38 cellular contexts compared by ENCODE assay signal in the genomic region with DNA sequence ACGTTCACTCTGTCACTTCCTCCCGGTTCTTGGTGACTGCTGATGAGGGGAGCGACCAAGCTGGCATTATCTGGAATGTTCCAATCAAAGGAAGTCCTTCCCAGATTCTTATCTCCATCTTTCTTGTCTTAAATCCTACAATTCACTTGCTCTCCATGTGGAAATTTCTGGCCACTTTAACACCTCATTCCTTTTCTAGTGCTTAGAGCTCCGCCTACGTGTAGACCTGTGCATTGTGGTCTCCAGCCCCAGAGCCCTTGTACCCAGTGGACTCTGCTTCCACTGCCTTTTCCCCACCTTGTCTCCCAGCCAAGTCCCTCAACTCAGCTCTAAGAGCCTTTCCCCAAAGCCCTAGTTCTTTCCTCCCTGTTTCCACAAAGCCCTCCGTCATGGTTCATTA. TPM values are rescaled to one million over a fixed set of nuclear protein-coding genes. Genes with fewer than 3 reads are reported as not detected.
"Had no signal": no experiment of that assay in that cellular context is flagged by ENCODE, and none has a peak within 500 bp of the region (broad histone marks: within the 10 kb centered on the region; RNA-seq: fewer than 3 reads in every experiment).

No MANE protein-coding gene starts in this region.

- H3K36me3 ChIP-seq: brain microvascular endothelial cell, SJSA1 had no signal

- DNase-seq: activated B cell treated with CpG ODN at 0.5 μM for 24 hours; activated CD4-positive, alpha-beta memory T cell treated with anti-CD3 and anti-CD28 coated beads for 36 hours; activated CD4-positive, alpha-beta T cell treated with anti-CD3 and anti-CD28 coated beads for 4 hours; activated CD4-positive, alpha-beta T cell treated with anti-CD3 and anti-CD28 coated beads, Interleukin-2, amount 50 U/mL, for 1 hour; activated CD4-positive, CD25-positive, alpha-beta regulatory T cell treated with anti-CD3 and anti-CD28 coated beads, Interleukin-2, amount 50 U/mL, for 72 hours; activated effector memory CD4-positive, alpha-beta T cell treated with anti-CD3 and anti-CD28 coated beads, Interleukin-2, amount 50 U/mL, for 16 hours; activated naive CD4-positive, alpha-beta T cell; activated naive CD4-positive, alpha-beta T cell treated with anti-CD3 and anti-CD28 coated beads, Interleukin-2, amount 50 U/mL, for 16 hours; activated naive CD8-positive, alpha-beta T cell treated with anti-CD3 and anti-CD28 coated beads for 36 hours; activated T-cell treated with anti-CD3 and anti-CD28 coated beads, Interleukin-2, amount 50 U/mL, for 1 hour; activated T-cell treated with anti-CD3 and anti-CD28 coated beads, Interleukin-2, amount 50 U/mL, for 72 hours; amniotic stem cell; brain microvascular endothelial cell; central memory CD4-positive, alpha-beta T cell; Kasumi-1; KG1; MM.1S; MV-4-11; NCI-H1092; NCI-H1436 treated with DMSO at 0.1 percent for 48 hours; NCI-H187; NCI-H2029 treated with DMSO at 0.1 percent for 48 hours; NCI-H2107; NCI-H2171; NCI-H510A treated with DMSO at 0.1 percent for 48 hours; NCI-H526 treated with DMSO at 0.1 percent for 48 hours; NCI-H774; RPMI8226; SHP77 treated with DMSO at 0.1 percent for 48 hours; SK-N-SH had no signal

- FAIRE-seq: TTC549 had no signal

- H3K9ac ChIP-seq: SK-N-SH had no signal

- H3K4me3 ChIP-seq: SJSA1 had no signal

- H3K9me3 ChIP-seq: SJSA1, SK-N-SH had no signal

- H3K4me3 Mint-ChIP-seq: activated B cell treated with CpG ODN at 0.5 μM for 24 hours; activated CD4-positive, alpha-beta memory T cell treated with anti-CD3 and anti-CD28 coated beads for 36 hours; activated naive CD8-positive, alpha-beta T cell treated with anti-CD3 and anti-CD28 coated beads for 36 hours; activated T-cell treated with anti-CD3 and anti-CD28 coated beads, Interleukin-2, amount 50 U/mL, for 72 hours; activated T-helper 17 cell treated with anti-CD3 and anti-CD28 coated beads, Interleukin-2, amount 50 U/mL, for 72 hours; T-helper 1 cell treated with Interleukin-12 subunit alpha and Interleukin-12 subunit beta and Interleukin-4 antibody, amounts not matched to agents 30 μg/mL and 1 μg/mL, for 36 hours; T-helper 2 cell treated with Interferon-gamma antibody and Interleukin-4, amounts not matched to agents 5 μg/mL and 100 μg/mL, for 36 hours had no signal

- H3K4me2 ChIP-seq: SK-N-SH had no signal

- ATAC-seq: activated T-cell treated with anti-CD3 and anti-CD28 coated beads, Interleukin-2, amount 50 U/mL, for 72 hours; activated T-helper 17 cell treated with anti-CD3 and anti-CD28 coated beads, Interleukin-2, amount 50 U/mL, for 72 hours; Panc1 had no signal

- H3K4me1 Mint-ChIP-seq: activated B cell treated with CpG ODN at 0.5 μM for 24 hours; activated T-helper 17 cell treated with anti-CD3 and anti-CD28 coated beads, Interleukin-2, amount 50 U/mL, for 72 hours had no signal

- H3K27ac Mint-ChIP-seq: activated B cell treated with CpG ODN at 0.5 μM for 24 hours; activated CD4-positive, alpha-beta memory T cell treated with anti-CD3 and anti-CD28 coated beads for 36 hours; activated naive CD8-positive, alpha-beta T cell treated with anti-CD3 and anti-CD28 coated beads for 36 hours; activated T-cell treated with anti-CD3 and anti-CD28 coated beads, Interleukin-2, amount 50 U/mL, for 72 hours; activated T-helper 17 cell treated with anti-CD3 and anti-CD28 coated beads, Interleukin-2, amount 50 U/mL, for 72 hours; T-helper 1 cell treated with Interleukin-12 subunit alpha and Interleukin-12 subunit beta and Interleukin-4 antibody, amounts not matched to agents 30 μg/mL and 1 μg/mL, for 36 hours; T-helper 2 cell treated with Interferon-gamma antibody and Interleukin-4, amounts not matched to agents 5 μg/mL and 100 μg/mL, for 36 hours had no signal

- H3K9me3 Mint-ChIP-seq: activated naive CD8-positive, alpha-beta T cell treated with anti-CD3 and anti-CD28 coated beads for 36 hours; activated T-cell treated with anti-CD3 and anti-CD28 coated beads, Interleukin-2, amount 50 U/mL, for 72 hours; activated T-helper 17 cell treated with anti-CD3 and anti-CD28 coated beads, Interleukin-2, amount 50 U/mL, for 72 hours; T-helper 1 cell treated with Interleukin-12 subunit alpha and Interleukin-12 subunit beta and Interleukin-4 antibody, amounts not matched to agents 30 μg/mL and 1 μg/mL, for 36 hours; T-helper 2 cell treated with Interferon-gamma antibody and Interleukin-4, amounts not matched to agents 5 μg/mL and 100 μg/mL, for 36 hours had no signal

- H3K4me1 ChIP-seq: SJSA1 had no signal

- H3K27ac ChIP-seq: brain microvascular endothelial cell, SJSA1 had no signal

- H3K27me3 Mint-ChIP-seq: activated naive CD8-positive, alpha-beta T cell treated with anti-CD3 and anti-CD28 coated beads for 36 hours had no signal

- H3K27me3 ChIP-seq: brain microvascular endothelial cell had no signal

- H3K36me3 Mint-ChIP-seq: activated CD4-positive, alpha-beta memory T cell treated with anti-CD3 and anti-CD28 coated beads for 36 hours; activated naive CD8-positive, alpha-beta T cell treated with anti-CD3 and anti-CD28 coated beads for 36 hours had no signal

RNA-seq across cellular contexts. Expression of gene KLHDC7A, which starts 12.2 kb away (rescaled TPM):
- total RNA-seq: activated B cell treated with CpG ODN at 0.5 μM for 24 hours; activated CD4-positive, alpha-beta memory T cell treated with anti-CD3 and anti-CD28 coated beads for 36 hours; activated naive CD8-positive, alpha-beta T cell treated with anti-CD3 and anti-CD28 coated beads for 36 hours; activated T-cell treated with anti-CD3 and anti-CD28 coated beads, Interleukin-2, amount 50 U/mL, for 72 hours; activated T-helper 17 cell treated with anti-CD3 and anti-CD28 coated beads, Interleukin-2, amount 50 U/mL, for 72 hours; aorta; cerebellum; SJSA1 had no signal
- polyA plus RNA-seq: aorta, SK-N-SH had no signal
